Comparison of ENCODE assay signal across 1 cellular context in the genomic region with DNA sequence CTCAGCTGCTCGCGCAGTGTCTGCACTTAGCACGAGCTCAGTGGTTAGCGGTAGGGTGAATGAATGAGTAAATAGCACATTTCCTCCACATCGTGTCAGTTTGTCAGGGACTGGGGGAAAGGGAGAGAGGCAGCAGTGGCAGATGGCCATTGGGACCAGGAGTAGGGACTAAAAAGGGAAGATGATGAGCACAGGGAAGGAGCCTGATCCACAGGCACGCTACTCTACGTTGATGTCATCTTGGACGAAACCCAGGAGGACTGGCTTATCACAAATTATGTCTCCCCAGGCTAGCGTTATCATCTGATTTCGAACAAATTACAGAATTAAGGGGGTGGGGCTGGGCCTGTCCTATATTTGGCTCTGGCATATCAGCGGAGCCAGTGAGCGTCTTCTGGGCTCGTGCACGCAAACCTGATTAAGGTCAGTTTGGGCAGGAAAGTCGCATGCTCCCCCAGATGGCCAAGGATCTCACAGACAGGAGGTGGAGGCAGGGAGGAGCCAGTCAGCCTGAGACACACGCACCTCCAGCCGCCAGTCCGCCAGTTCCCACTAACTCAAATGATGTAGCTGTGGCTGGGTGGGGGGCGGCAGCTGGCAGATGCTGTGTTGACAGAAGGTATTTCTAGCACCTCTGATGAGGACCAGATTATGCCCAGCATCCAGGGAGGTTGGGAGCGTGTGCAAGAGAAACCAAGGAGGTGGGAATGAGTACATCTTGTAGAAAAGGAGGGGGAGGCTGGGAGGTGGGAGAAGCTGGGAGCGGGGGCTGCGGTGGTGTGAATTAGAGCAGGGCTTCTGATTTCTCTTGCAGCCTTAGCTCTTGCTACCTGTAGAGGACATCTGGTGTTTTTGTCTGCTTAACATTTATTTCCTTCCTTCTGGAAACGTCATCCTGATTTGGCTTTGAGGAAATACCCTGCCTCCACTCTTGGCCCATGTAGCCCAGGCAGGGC.
TF ChIP-seq lines count a peak whose summit lies in the region.

No MANE protein-coding gene starts in this region.

TF ChIP-seq in GM12891, 5 proteins besides CTCF, POLR2A, EP300 and RAD21 (continued from another document):
- TF ChIP-seq POLR2AphosphoS5 (IDR thresholded peaks at IDR 0.05; ENCODE audit: low read depth, low read length) (no peak), TAF1 (IDR thresholded peaks at IDR 0.05; ENCODE audit: low read depth, low read length) (no peak), POU2F2 (IDR thresholded peaks at IDR 0.05; ENCODE audit: low read depth, low read length) (no peak)
